23 cellular contexts compared by ENCODE assay signal in genomic region chr3:44932986-44933944, GRCh38. TPM values are rescaled to one million over a fixed set of nuclear protein-coding genes. Genes with fewer than 3 reads are reported as not detected.
DNase-seq lines count a peak whose midpoint lies in the region; ATAC-seq, FAIRE-seq and TF ChIP-seq lines count a peak whose summit lies in the region.
"Had no signal": no experiment of that assay in that cellular context is flagged by ENCODE, and none has a peak within 500 bp of the region (broad histone marks: within the 10 kb centered on the region; RNA-seq: fewer than 3 reads in every experiment).

No MANE protein-coding gene starts in this region.

- no peak overlapping the region for H4K8ac ChIP-seq in H1 (ENCODE audit: extremely low read depth, insufficient read depth, low read length)

- H3K79me1 ChIP-seq in H1 (ENCODE audit: low read depth, low read length), result no peaks in the 10 kb centered on the region; the same call in 1 of the 2 replicates

- no peak overlapping the region for H3K14ac ChIP-seq in H1 (ENCODE audit: insufficient read length)

- H3K18ac ChIP-seq in H1 (ENCODE audit: extremely low read depth, low read length), result no peak overlapping the region

- no peak for TF ChIP-seq POLR2A in H1 (IDR thresholded peaks at IDR 0.05; ENCODE audit: control extremely low read depth in 1 of 2, low read depth in 2 of 2, low read length in 2 of 2)

- POLR2A ChIA-PET in H1 (lab: Charles Lee; ENCODE audit: partially characterized antibody), result interaction anchor here (0.8 to 2.1 kb wide), 3 partner anchors 17 to 45 kb away, joined by 3 to 8 read pairs (median 3); partner anchors contain the start of genes EXOSC7 and ZDHHC3
- POLR2A ChIA-PET in CD4-positive, alpha-beta memory T cell (lab: Charles Lee; ENCODE audit: partially characterized antibody), result no interaction called here

- H3K36me3 ChIP-seq in H1 (ENCODE audit: control insufficient read depth in 2 of 4, insufficient read depth in 4 of 4, low read length in 3 of 4) (peaks cover 0 to 25% (median 6%) of the 10 kb centered on the region in 4 experiments; a peak in 6 of 8 replicates), mesodermal cell (ENCODE audit: control insufficient read depth, insufficient read depth, low read length) (peaks cover 95% of the 10 kb centered on the region), upper lobe of right lung (peaks cover 58% of the 10 kb centered on the region)
- H3K36me3 ChIP-seq in CD4-positive, alpha-beta memory T cell (ENCODE audit: insufficient read depth, low read length), result peaks cover 43% of the 10 kb centered on the region

- CTCF ChIA-PET in H1 (lab: Charles Lee; ENCODE audit: partially characterized antibody), result interaction anchor here (1.9 kb wide), 1 partner anchor 19 kb away, joined by 9 read pairs; no protein-coding TSS in a partner anchor
- CTCF ChIA-PET in CD4-positive, alpha-beta memory T cell (lab: Charles Lee; ENCODE audit: partially characterized antibody), result interaction anchor here (1.8 kb wide), 1 partner anchor 19 kb away, joined by 5 read pairs; no protein-coding TSS in a partner anchor

- no peaks in the 10 kb centered on the region for H3K23me2 ChIP-seq in H1 (ENCODE audit: low read depth, low read length)

- intact Hi-C loops in upper lobe of right lung (cut with DNase I), result no loop called here
- intact Hi-C loops in CD4-positive, alpha-beta memory T cell (cut with micrococcal nuclease), result no loop called here

- H2BK120ac ChIP-seq in H1 (replicated peaks; ENCODE audit: low read depth, low read length), result no peak overlapping the region

- TF ChIP-seq CTCF in H1 (IDR thresholded peaks at IDR 0.05; ENCODE audit: control extremely low read depth in 1 of 3, insufficient read depth in 1 of 3, low read depth in 1 of 3, low read length in 3 of 3) (no peak), upper lobe of right lung (IDR thresholded peaks at IDR 0.05) (no peak)

- H4K5ac ChIP-seq in H1 (ENCODE audit: insufficient read length, low read depth, low read length), result no peak overlapping the region

- H4K20me1 ChIP-seq in H1 (replicated peaks in 1 of 2; ENCODE audit: control insufficient read depth in 1 of 2, insufficient read depth in 2 of 2, low read length in 2 of 2), result peaks cover 6% of the 10 kb centered on the region in 2 experiments

- no peak for TF ChIP-seq RAD21 in H1 (IDR thresholded peaks at IDR 0.05 in 1 of 2, conservative IDR thresholded peaks at IDR 0.05 in 1 of 2; ENCODE audit: low read depth in 2 of 2, low read length in 2 of 2)

- H3K9me3 ChIP-seq in H1 (ENCODE audit: insufficient read depth in 2 of 2, low read depth in 1 of 2, low read length in 1 of 2) (no peaks in the 10 kb centered on the region), mesodermal cell (ENCODE audit: control insufficient read depth, low read length) (no peaks in the 10 kb centered on the region), upper lobe of right lung (no peaks in the 10 kb centered on the region)
- H3K9me3 ChIP-seq in CD4-positive, alpha-beta memory T cell (ENCODE audit: control insufficient read depth in 1 of 2, low read length in 2 of 2), result no peaks in the 10 kb centered on the region
- H3K9me3 ChIP-seq: SJCRH30 had no signal

- 91% methylated on average over 14 of the region's 14 CpGs; no CpG with 5 or more reads in 1 of the 2 experiments for WGBS in H1 (ENCODE audit: extremely low coverage in 1 of 2, insufficient coverage in 1 of 2, insufficient read length in 1 of 2, insufficient replicate concordance in 2 of 2, low coverage in 1 of 2, low lambda C conversion rate in 2 of 2, missing lambda C conversion rate in 1 of 2), 2 experiments
- 91 to 93% methylated on average over 13 to 14 of the region's 14 CpGs for WGBS in mesodermal cell (ENCODE audit: insufficient coverage in 2 of 2), 2 experiments

- no peak for FAIRE-seq in H1 (lab: Jason Lieb, UNC)
- FAIRE-seq: D721Med had no signal

- no peaks in the 10 kb centered on the region for H3K9me3 Mint-ChIP-seq in stimulated activated naive CD8-positive, alpha-beta T cell treated with anti-CD3 and anti-CD28 coated beads, Interleukin-15, Interleukin-2, amounts not matched to agents 100 ng/mL and 50 ng/mL, for 24 hours
- peaks cover 0 to 1% (median 0%) of the 10 kb centered on the region in 8 donors for H3K9me3 Mint-ChIP-seq in CD4-positive, alpha-beta memory T cell
- H3K9me3 Mint-ChIP-seq: CD4-positive, alpha-beta T cell had no signal

- no peak overlapping the region for H2BK15ac ChIP-seq in H1 (ENCODE audit: low read length)

- no peak overlapping the region for H2BK12ac ChIP-seq in H1 (ENCODE audit: low read depth, low read length)

- H3K79me2 ChIP-seq in H1 (ENCODE audit: control insufficient read depth in 1 of 2, insufficient read depth in 2 of 2, low read length in 2 of 2), result no peaks in the 10 kb centered on the region

- no peak overlapping the region for H3K9ac ChIP-seq in H1 (replicated peaks in 1 of 4; ENCODE audit: extremely low read depth in 1 of 4, low read depth in 3 of 4, low read length in 3 of 4)

- H3K27me3 ChIP-seq in H1 (replicated peaks in 1 of 4; ENCODE audit: control insufficient read depth in 3 of 4, extremely low read depth in 1 of 4, insufficient read depth in 3 of 4, low read length in 3 of 4), result no peaks in the 10 kb centered on the region
- H3K27me3 ChIP-seq in upper lobe of right lung, result no peaks in the 10 kb centered on the region
- H3K27me3 ChIP-seq in CD4-positive, alpha-beta memory T cell (ENCODE audit: insufficient read depth, low read length), result no peaks in the 10 kb centered on the region
- H3K27me3 ChIP-seq: SJCRH30 had no signal

- no peak overlapping the region for H3K23ac ChIP-seq in H1 (ENCODE audit: insufficient read length)

- no peak overlapping the region for H3K4ac ChIP-seq in H1 (replicated peaks; ENCODE audit: insufficient read length, low read depth, low read length)

- no peaks in the 10 kb centered on the region for H3K4me1 Mint-ChIP-seq in stimulated activated naive CD8-positive, alpha-beta T cell treated with anti-CD3 and anti-CD28 coated beads, Interleukin-15, Interleukin-2, amounts not matched to agents 100 ng/mL and 50 ng/mL, for 24 hours (ENCODE audit: low read depth)
- peaks cover 8 to 17% (median 12%) of the 10 kb centered on the region in 4 donors for H3K4me1 Mint-ChIP-seq in CD4-positive, alpha-beta memory T cell

- no peak for DNase-seq in stimulated activated naive CD8-positive, alpha-beta T cell treated with anti-CD3 and anti-CD28 coated beads, Interleukin-15, Interleukin-2, amounts not matched to agents 100 U/mL and 50 U/mL, for 24 hours
- DNase-seq in H1 (ENCODE audit: low read depth in 1 of 2, low spot score in 2 of 2) (no peak), upper lobe of right lung (no peak), GOT3 (lab: John Stamatoyannopoulos, UW) (no peak)
- DNase-seq in CD4-positive, alpha-beta memory T cell, result no peak
- DNase-seq: AML-193; CD4-positive, alpha-beta T cell; GF-D8; KG1; NCI-H1048; NCI-H146; NCI-H2081 treated with DMSO at 0.1 percent for 48 hours; NCI-H2227 treated with DMSO at 0.1 percent for 48 hours; NCI-H526; OCI-M1; RPMI8226; SJCRH30 had no signal

- no peak for ATAC-seq in stimulated activated naive CD8-positive, alpha-beta T cell treated with anti-CD3 and anti-CD28 coated beads, Interleukin-15, Interleukin-2, amounts not matched to agents 100 U/mL and 50 U/mL, for 24 hours
- peak; percentile 63 for ATAC-seq in upper lobe of right lung
- no peak for ATAC-seq in GM18511 (IDR thresholded peaks at IDR 0.05; ENCODE audit: unreplicated experiment)

- H2BK20ac ChIP-seq in H1 (ENCODE audit: low read length), result no peak overlapping the region

- H3K4me2 ChIP-seq in H1 (ENCODE audit: insufficient read depth in 1 of 2, low read depth in 2 of 2, low read length in 2 of 2), result no peak overlapping the region

- H3K4me3 ChIP-seq in H1 (ENCODE audit: extremely low read depth in 1 of 4, insufficient read depth in 2 of 4, low read depth in 3 of 4, low read length in 4 of 4), result no peak overlapping the region
- no peak overlapping the region for H3K4me3 ChIP-seq in mesodermal cell (ENCODE audit: extremely low read depth, insufficient read depth, low read length, poor library complexity, severe bottlenecking)
- no peak overlapping the region for H3K4me3 ChIP-seq in upper lobe of right lung
- H3K4me3 ChIP-seq in CD4-positive, alpha-beta memory T cell (ENCODE audit: low read length in 2 of 2), result no peak overlapping the region
- H3K4me3 ChIP-seq: SJCRH30 had no signal

- H3K56ac ChIP-seq in H1 (replicated peaks; ENCODE audit: insufficient read length, low read depth, low read length), result no peak overlapping the region

- no peak overlapping the region for H2AK5ac ChIP-seq in H1 (ENCODE audit: low read depth, low read length)

- H4K91ac ChIP-seq in H1 (replicated peaks; ENCODE audit: insufficient read length, low read length), result no peak overlapping the region

- TF ChIP-seq EP300 in H1 (IDR thresholded peaks at IDR 0.05; ENCODE audit: borderline replicate concordance in 1 of 2, low read depth in 2 of 2, low read length in 2 of 2), result no peak

- no peak overlapping the region for H3K4me3 Mint-ChIP-seq in stimulated activated naive CD8-positive, alpha-beta T cell treated with anti-CD3 and anti-CD28 coated beads, Interleukin-15, Interleukin-2, amounts not matched to agents 100 ng/mL and 50 ng/mL, for 24 hours
- no peak overlapping the region for H3K4me3 Mint-ChIP-seq in CD4-positive, alpha-beta memory T cell
- H3K4me3 Mint-ChIP-seq: CD4-positive, alpha-beta T cell had no signal

- H2BK5ac ChIP-seq in H1 (ENCODE audit: low read depth, low read length), result peak overlapping the region; percentile 60; the same call in 1 of the 2 replicates

- H3K27ac ChIP-seq in H1 (ENCODE audit: low read depth, low read length) (no peak overlapping the region), mesodermal cell (ENCODE audit: low read depth, low read length, severe bottlenecking) (peak overlapping the region; percentile 79), upper lobe of right lung (peak overlapping the region; percentile 58)
- H3K27ac ChIP-seq in CD4-positive, alpha-beta memory T cell (ENCODE audit: low read depth, low read length), result no peak overlapping the region
- H3K27ac ChIP-seq: SJCRH30 had no signal

- peaks cover 0 to 3% (median 0%) of the 10 kb centered on the region in 4 experiments; a peak in 1 of 7 replicates for H3K4me1 ChIP-seq in H1 (replicated peaks in 1 of 4; ENCODE audit: control insufficient read depth in 3 of 4, insufficient read depth in 4 of 4, low read length in 3 of 4)
- peaks cover 9% of the 10 kb centered on the region for H3K4me1 ChIP-seq in mesodermal cell (ENCODE audit: control insufficient read depth, insufficient read depth, low read length, poor library complexity, severe bottlenecking)
- peaks cover 8% of the 10 kb centered on the region for H3K4me1 ChIP-seq in upper lobe of right lung
- no peaks in the 10 kb centered on the region for H3K4me1 ChIP-seq in CD4-positive, alpha-beta memory T cell (ENCODE audit: insufficient read depth, low read length)
- H3K4me1 ChIP-seq: SJCRH30 had no signal

- H3K36me3 Mint-ChIP-seq in stimulated activated naive CD8-positive, alpha-beta T cell treated with anti-CD3 and anti-CD28 coated beads, Interleukin-15, Interleukin-2, amounts not matched to agents 100 ng/mL and 50 ng/mL, for 24 hours (ENCODE audit: low read depth), result peaks cover 22% of the 10 kb centered on the region
- peaks cover 45 to 76% of the 10 kb centered on the region in 2 donors for H3K36me3 Mint-ChIP-seq in CD4-positive, alpha-beta memory T cell

- no peaks in the 10 kb centered on the region for H3K27me3 Mint-ChIP-seq in stimulated activated naive CD8-positive, alpha-beta T cell treated with anti-CD3 and anti-CD28 coated beads, Interleukin-15, Interleukin-2, amounts not matched to agents 100 ng/mL and 50 ng/mL, for 24 hours
- no peaks in the 10 kb centered on the region for H3K27me3 Mint-ChIP-seq in CD4-positive, alpha-beta memory T cell
- H3K27me3 Mint-ChIP-seq: CD4-positive, alpha-beta T cell had no signal

- H2AFZ ChIP-seq in H1 (ENCODE audit: low read length), result no peak overlapping the region

- peak overlapping the region; percentile 45 for H3K27ac Mint-ChIP-seq in stimulated activated naive CD8-positive, alpha-beta T cell treated with anti-CD3 and anti-CD28 coated beads, Interleukin-15, Interleukin-2, amounts not matched to agents 100 ng/mL and 50 ng/mL, for 24 hours
- H3K27ac Mint-ChIP-seq in CD4-positive, alpha-beta memory T cell, result no peak overlapping the region
- H3K27ac Mint-ChIP-seq: CD4-positive, alpha-beta T cell had no signal

RNA-seq across cellular contexts. Expression of gene ZDHHC3, which starts 42.7 kb away (rescaled TPM):
- total RNA-seq in H1 (2021; fragmentation: NEBNext Ultra II Directional; extraction: Animal tissue kit (Norgen Biotek cat#: 25700)), result 67.4 and 77.4 TPM in 2 replicates
- polyA plus RNA-seq in H1 (2011; rRNA removed), result 88.7 and 102 TPM in 2 replicates
- polyA plus RNA-seq in H1 (2011; cell fraction: cytosol; rRNA removed), result 91.4 TPM
- polyA plus RNA-seq in H1 (2011; cell fraction: nucleus; rRNA removed), result 106 TPM
- 51.1 to 61.3 TPM (median 59.3 TPM) in 4 replicates for polyA plus RNA-seq in H1 (2012, experiment 1 of 2)
- 45.8 TPM for polyA plus RNA-seq in H1 (2012, experiment 2 of 2)
- polyA plus RNA-seq in H1 (2013, experiment 1 of 2), result 43.1 TPM
- polyA plus RNA-seq in H1 (2013, experiment 2 of 2), result 43.9 TPM
- 310 and 345 TPM in 2 replicates for polyA minus RNA-seq in H1 (2011; rRNA and poly(A)+ RNA removed)
- 51.1 TPM for polyA minus RNA-seq in H1 (2011; cell fraction: cytosol; rRNA and poly(A)+ RNA removed)
- 81.2 TPM for polyA minus RNA-seq in H1 (2011; cell fraction: nucleus; rRNA and poly(A)+ RNA removed)
- 57.4 TPM for polyA plus RNA-seq in mesodermal cell (2013, experiment 1 of 2)
- 54.7 TPM for polyA plus RNA-seq in mesodermal cell (2013, experiment 2 of 2)
- 125 TPM for total RNA-seq in upper lobe of right lung
- total RNA-seq in CD4-positive, alpha-beta memory T cell, result 10 to 100 TPM; 40.1 to 41.9 TPM
- 10 to 100 TPM; 35.4 to 36.1 TPM for polyA plus RNA-seq in CD4-positive, alpha-beta memory T cell

RNA-seq across cellular contexts. Expression of gene EXOSC7, which starts 42.8 kb away (rescaled TPM):
- 86.3 and 94.5 TPM in 2 replicates for total RNA-seq in H1 (2021; fragmentation: NEBNext Ultra II Directional; extraction: Animal tissue kit (Norgen Biotek cat#: 25700))
- polyA plus RNA-seq in H1 (2011; rRNA removed), result 75.1 and 92.7 TPM in 2 replicates
- polyA plus RNA-seq in H1 (2011; cell fraction: cytosol; rRNA removed), result 153 TPM
- 53.3 TPM for polyA plus RNA-seq in H1 (2011; cell fraction: nucleus; rRNA removed)
- polyA plus RNA-seq in H1 (2012, experiment 1 of 2), result 108 to 149 TPM (median 128 TPM) in 4 replicates
- 38.6 TPM for polyA plus RNA-seq in H1 (2012, experiment 2 of 2)
- 64.6 TPM for polyA plus RNA-seq in H1 (2013, experiment 1 of 2)
- 68.8 TPM for polyA plus RNA-seq in H1 (2013, experiment 2 of 2)
- polyA minus RNA-seq in H1 (2011; rRNA and poly(A)+ RNA removed), result 53.8 and 58.5 TPM in 2 replicates
- polyA minus RNA-seq in H1 (2011; cell fraction: cytosol; rRNA and poly(A)+ RNA removed), result 34.2 TPM
- 55.2 TPM for polyA minus RNA-seq in H1 (2011; cell fraction: nucleus; rRNA and poly(A)+ RNA removed)
- 51.6 TPM for polyA plus RNA-seq in mesodermal cell (2013, experiment 1 of 2)
- polyA plus RNA-seq in mesodermal cell (2013, experiment 2 of 2), result 51.9 TPM
- total RNA-seq in upper lobe of right lung, result 36.2 TPM
- 10 to 100 TPM; 44.6 to 45.3 TPM for total RNA-seq in CD4-positive, alpha-beta memory T cell
- polyA plus RNA-seq in CD4-positive, alpha-beta memory T cell, result 10 to 100 TPM; 49.2 to 66.9 TPM

RNA-seq across cellular contexts. Expression of gene TGM4, which starts 58.9 kb away (rescaled TPM):
- not detected in 2 replicates for total RNA-seq in H1 (2021; fragmentation: NEBNext Ultra II Directional; extraction: Animal tissue kit (Norgen Biotek cat#: 25700))
- polyA plus RNA-seq in H1 (2011; rRNA removed), result 0.02 TPM in 2 replicates
- 0.03 TPM for polyA plus RNA-seq in H1 (2011; cell fraction: cytosol; rRNA removed)
- not detected for polyA plus RNA-seq in H1 (2011; cell fraction: nucleus; rRNA removed)
- 0.05 to 0.08 TPM in 2 of 4 replicates, not detected in the others for polyA plus RNA-seq in H1 (2012, experiment 1 of 2)
- polyA plus RNA-seq in H1 (2012, experiment 2 of 2), result not detected
- polyA plus RNA-seq in H1 (2013, experiment 1 of 2), result 0.04 TPM
- 0.07 TPM for polyA plus RNA-seq in H1 (2013, experiment 2 of 2)
- not detected in 2 replicates for polyA minus RNA-seq in H1 (2011; rRNA and poly(A)+ RNA removed)
- not detected for polyA minus RNA-seq in H1 (2011; cell fraction: cytosol; rRNA and poly(A)+ RNA removed)
- polyA minus RNA-seq in H1 (2011; cell fraction: nucleus; rRNA and poly(A)+ RNA removed), result not detected
- not detected for polyA plus RNA-seq in mesodermal cell (2013, experiment 1 of 2)
- 0.10 TPM for polyA plus RNA-seq in mesodermal cell (2013, experiment 2 of 2)
- not detected for total RNA-seq in upper lobe of right lung
- total RNA-seq in CD4-positive, alpha-beta memory T cell, result not detected
- not detected for polyA plus RNA-seq in CD4-positive, alpha-beta memory T cell
- total RNA-seq: CD4-positive, alpha-beta T cell; HT1080; M059J; SJCRH30 had no signal

Comparison
In these comparisons a context has a peak if more than half of its experiments do, and no peak if none do; other contexts are left out.
1. H3K27ac ChIP-seq: peak in mesodermal cell (single experiment) and upper lobe of right lung (single experiment); none in H1 (single experiment) and CD4-positive, alpha-beta memory T cell (single experiment).